ENCODE assay signal across 2 cellular contexts in genomic region chr20:10347481-10347880, GRCh38.
TF ChIP-seq lines count a peak whose summit lies in the region.

No MANE protein-coding gene starts in this region.

TF ChIP-seq in HepG2, 621 proteins besides CTCF, POLR2A, EP300 and RAD21 (continued from another document):
- TF ChIP-seq ZNF407 (CRISPR knock-in tag; IDR thresholded peaks at IDR 0.05; ENCODE audit: not compliant biosample characterization), result no peak
- no peak for TF ChIP-seq NFYB (CRISPR knock-in tag; IDR thresholded peaks at IDR 0.05)
- no peak for TF ChIP-seq GLMP (CRISPR knock-in tag; IDR thresholded peaks at IDR 0.05; ENCODE audit: borderline replicate concordance)
- TF ChIP-seq ETS1 (CRISPR knock-in tag; IDR thresholded peaks at IDR 0.05), result no peak
- TF ChIP-seq ZNF251 (CRISPR knock-in tag; IDR thresholded peaks at IDR 0.05), result no peak
- 0 out of 2 replicates have a peak, but pooled peaks have one; percentile 11 for TF ChIP-seq ARID5B (CRISPR knock-in tag; IDR thresholded peaks at IDR 0.05)
- TF ChIP-seq ZNF383 (CRISPR knock-in tag; IDR thresholded peaks at IDR 0.05; ENCODE audit: borderline replicate concordance), result no peak

TF ChIP-seq in GM12878, 131 proteins besides CTCF, POLR2A, EP300 and RAD21 (continued from another document):
- no peak for TF ChIP-seq BCL3 (IDR thresholded peaks at IDR 0.05; ENCODE audit: borderline replicate concordance, insufficient read depth, low read depth, low read length, poor library complexity, severe bottlenecking)
- TF ChIP-seq IRF4 (IDR thresholded peaks at IDR 0.05; ENCODE audit: low read depth, low read length), result no peak
- 0 out of 2 replicates have a peak, but pooled peaks have one; percentile 37 for TF ChIP-seq RAD51 (IDR thresholded peaks at IDR 0.05)
- no peak for TF ChIP-seq ZBTB33 (IDR thresholded peaks at IDR 0.05)
- no peak for TF ChIP-seq PAX8 (IDR thresholded peaks at IDR 0.05)
- no peak for TF ChIP-seq POLR2AphosphoS2 (IDR thresholded peaks at IDR 0.05; ENCODE audit: low read depth, low read length)
- TF ChIP-seq RELB (IDR thresholded peaks at IDR 0.05; ENCODE audit: low read depth), result peak; percentile 65
- TF ChIP-seq IRF3 (IDR thresholded peaks at IDR 0.05), result no peak
- TF ChIP-seq PRDM15 (CRISPR knock-in tag; IDR thresholded peaks at IDR 0.05), result no peak
